Comparison of ENCODE assay signal across 18 cellular contexts in genomic region chr10:122233857-122234348, GRCh38. TPM values are rescaled to one million over a fixed set of nuclear protein-coding genes. Genes with fewer than 3 reads are reported as not detected.
DNase-seq lines count a peak whose midpoint lies in the region; ATAC-seq, FAIRE-seq and TF ChIP-seq lines count a peak whose summit lies in the region.
"Had no signal": no experiment of that assay in that cellular context is flagged by ENCODE, and none has a peak within 500 bp of the region (broad histone marks: within the 10 kb centered on the region; RNA-seq: fewer than 3 reads in every experiment).

No MANE protein-coding gene starts in this region.

- H3K9me3 ChIP-seq in lower lobe of right lung: no peaks in the 10 kb centered on the region

- no peak overlapping the region for H3K27ac Mint-ChIP-seq in activated T-helper 1 cell treated with anti-CD3 and anti-CD28 coated beads, Interleukin-12 subunit alpha, Interleukin-12 subunit beta, Interleukin-2, Interleukin-4 antibody, amounts not matched to agents 30 ng/mL and 10 ng/mL and 1 ng/mL, durations not matched to agents 14 hours and 24 hours and 36 hours
- H3K27ac Mint-ChIP-seq: activated naive CD8-positive, alpha-beta T cell; naive thymus-derived CD8-positive, alpha-beta T cell had no signal

- H3K36me3 ChIP-seq in lower lobe of right lung: peaks cover 87% of the 10 kb centered on the region

- no peaks in the 10 kb centered on the region for H3K36me3 Mint-ChIP-seq in activated T-helper 1 cell treated with anti-CD3 and anti-CD28 coated beads, Interleukin-12 subunit alpha, Interleukin-12 subunit beta, Interleukin-2, Interleukin-4 antibody, amounts not matched to agents 30 ng/mL and 10 ng/mL and 1 ng/mL, durations not matched to agents 14 hours and 24 hours and 36 hours (ENCODE audit: low read depth)
- H3K36me3 Mint-ChIP-seq: activated naive CD8-positive, alpha-beta T cell; naive thymus-derived CD8-positive, alpha-beta T cell had no signal

- no peaks in the 10 kb centered on the region for H3K4me1 ChIP-seq in lower lobe of right lung

- no peak for TF ChIP-seq CTCF in dorsolateral prefrontal cortex (IDR thresholded peaks at IDR 0.05 in 54 of 56, conservative IDR thresholded peaks at IDR 0.05 in 2 of 56; ENCODE audit: low read depth in 1 of 56, partially characterized antibody in 56 of 56)
- no peak for TF ChIP-seq CTCF in lower lobe of right lung (IDR thresholded peaks at IDR 0.05)

- peak; percentile 65 for DNase-seq in NCI-H146 (lab: John Stamatoyannopoulos, UW)
- DNase-seq in NCI-H146 treated with DMSO at 0.1 percent for 48 hours (lab: John Stamatoyannopoulos, UW; ENCODE audit: unreplicated experiment): no peak
- DNase-seq in dorsolateral prefrontal cortex: no peak
- DNase-seq in lower lobe of right lung: no peak
- DNase-seq in GM19239 (ENCODE audit: insufficient read length, low spot score): no peak
- no peak for DNase-seq in stimulated activated CD4-positive, alpha-beta T cell treated with anti-CD3 and anti-CD28 coated beads, Interleukin-4, amount 100 ng/mL, for 4 hours
- no peak for DNase-seq in activated T-helper 1 cell treated with anti-CD3 and anti-CD28 coated beads, Interleukin-12 subunit alpha, Interleukin-12 subunit beta, Interleukin-2, Interleukin-4 antibody, amounts not matched to agents 30 ng/mL and 10 ng/mL and 1 ng/mL, durations not matched to agents 14 hours and 24 hours and 36 hours (ENCODE audit: low spot score)
- DNase-seq: brain microvascular endothelial cell; erythroblast; naive thymus-derived CD8-positive, alpha-beta T cell; NCI-H1930; stimulated activated naive CD4-positive, alpha-beta T cell treated with Interleukin-2 at 50 U/mL for 16 hours had no signal

- intact Hi-C loops in dorsolateral prefrontal cortex (cut with DNase I): no loop called here
- intact Hi-C loops in lower lobe of right lung (cut with DNase I): no loop called here
- intact Hi-C loops in activated T-helper 1 cell treated with anti-CD3 and anti-CD28 coated beads, Interleukin-12 subunit alpha, Interleukin-12 subunit beta, Interleukin-2, Interleukin-4 antibody, amounts not matched to agents 30 ng/mL and 10 ng/mL and 1 ng/mL, durations not matched to agents 14 hours and 24 hours and 36 hours (cut with micrococcal nuclease): no loop called here

- no peaks in the 10 kb centered on the region for H3K9me3 Mint-ChIP-seq in activated T-helper 1 cell treated with anti-CD3 and anti-CD28 coated beads, Interleukin-12 subunit alpha, Interleukin-12 subunit beta, Interleukin-2, Interleukin-4 antibody, amounts not matched to agents 30 ng/mL and 10 ng/mL and 1 ng/mL, durations not matched to agents 14 hours and 24 hours and 36 hours
- H3K9me3 Mint-ChIP-seq: naive thymus-derived CD8-positive, alpha-beta T cell had no signal

- no peak overlapping the region for H3K4me3 ChIP-seq in dorsolateral prefrontal cortex
- no peak overlapping the region for H3K4me3 ChIP-seq in lower lobe of right lung

- H3K27me3 ChIP-seq in dorsolateral prefrontal cortex: no peaks in the 10 kb centered on the region
- no peaks in the 10 kb centered on the region for H3K27me3 ChIP-seq in lower lobe of right lung (ENCODE audit: low read depth)
- H3K27me3 ChIP-seq: brain microvascular endothelial cell had no signal

- no peak for FAIRE-seq in GM19239 (lab: Jason Lieb, UNC)
- FAIRE-seq: A204.1 had no signal

- H3K4me1 Mint-ChIP-seq in activated T-helper 1 cell treated with anti-CD3 and anti-CD28 coated beads, Interleukin-12 subunit alpha, Interleukin-12 subunit beta, Interleukin-2, Interleukin-4 antibody, amounts not matched to agents 30 ng/mL and 10 ng/mL and 1 ng/mL, durations not matched to agents 14 hours and 24 hours and 36 hours (ENCODE audit: low read depth): no peaks in the 10 kb centered on the region
- H3K4me1 Mint-ChIP-seq: naive thymus-derived CD8-positive, alpha-beta T cell had no signal

- H3K27me3 Mint-ChIP-seq in activated T-helper 1 cell treated with anti-CD3 and anti-CD28 coated beads, Interleukin-12 subunit alpha, Interleukin-12 subunit beta, Interleukin-2, Interleukin-4 antibody, amounts not matched to agents 30 ng/mL and 10 ng/mL and 1 ng/mL, durations not matched to agents 14 hours and 24 hours and 36 hours (ENCODE audit: insufficient read depth): no peaks in the 10 kb centered on the region

- H3K4me3 Mint-ChIP-seq in activated T-helper 1 cell treated with anti-CD3 and anti-CD28 coated beads, Interleukin-12 subunit alpha, Interleukin-12 subunit beta, Interleukin-2, Interleukin-4 antibody, amounts not matched to agents 30 ng/mL and 10 ng/mL and 1 ng/mL, durations not matched to agents 14 hours and 24 hours and 36 hours: no peak overlapping the region
- H3K4me3 Mint-ChIP-seq: activated naive CD8-positive, alpha-beta T cell; naive thymus-derived CD8-positive, alpha-beta T cell had no signal

- H3K27ac ChIP-seq in dorsolateral prefrontal cortex (peak overlapping the region in 47 of 59 donors; percentile 13 to 87 (median 68)), lower lobe of right lung (no peak overlapping the region), temporal lobe (ENCODE audit: low read depth, low read length) (peak overlapping the region; percentile 85)
- H3K27ac ChIP-seq: brain microvascular endothelial cell, C4-2B had no signal

- ATAC-seq in lower lobe of right lung: peak; percentile 17 to 51
- ATAC-seq: naive thymus-derived CD8-positive, alpha-beta T cell had no signal

RNA-seq across cellular contexts. Expression of gene BTBD16, which starts 37.2 kb away (rescaled TPM):
- total RNA-seq in dorsolateral prefrontal cortex: 10 to 100 TPM in 1 of 120 experiments, 1 to 10 TPM in 86, under 1 TPM in 19, not detected in 14; 0.33 to 16.6 (median 2.3) TPM
- total RNA-seq in lower lobe of right lung: 0.62 TPM
- not detected for total RNA-seq in temporal lobe
- not detected in 2 replicates for total RNA-seq in activated T-helper 1 cell treated with anti-CD3 and anti-CD28 coated beads, Interleukin-12 subunit alpha, Interleukin-12 subunit beta, Interleukin-2, Interleukin-4 antibody, amounts not matched to agents 30 ng/mL and 10 ng/mL and 1 ng/mL, durations not matched to agents 14 hours and 24 hours and 36 hours
- total RNA-seq: dermis blood vessel endothelial cell; lung microvascular endothelial cell; naive thymus-derived CD8-positive, alpha-beta T cell had no signal
